ENCODE assay signal across 23 cellular contexts in genomic region chr3:17865626-17866025, GRCh38.
"Had no signal": no experiment of that assay in that cellular context is flagged by ENCODE, and none has a peak within 500 bp of the region (broad histone marks: within the 10 kb centered on the region; RNA-seq: fewer than 3 reads in every experiment).

No MANE protein-coding gene starts in this region.

- H3K4me3 ChIP-seq: coronary artery, dorsolateral prefrontal cortex, esophagus squamous epithelium, gastrocnemius medialis, heart right ventricle, left lung, lower lobe of right lung, mucosa of descending colon had no signal

- H3K4me1 Mint-ChIP-seq: mesothelial cell of epicardium, naive B cell had no signal

- H3K4me1 ChIP-seq: esophagus squamous epithelium, gastrocnemius medialis, heart right ventricle, left lung, lower lobe of right lung had no signal

- H3K9me3 ChIP-seq: esophagus squamous epithelium, gastrocnemius medialis, heart right ventricle, left lung, lower lobe of right lung, mucosa of descending colon had no signal

- H3K27ac Mint-ChIP-seq: mesothelial cell of epicardium, naive B cell had no signal

- ATAC-seq: esophagus mucosa, gastrocnemius medialis, heart right ventricle, left colon, left lung, left ventricle myocardium superior, lower lobe of right lung, mucosa of descending colon had no signal

- H3K36me3 ChIP-seq: esophagus squamous epithelium, gastrocnemius medialis, heart right ventricle, left lung, lower lobe of right lung had no signal

- H3K27ac ChIP-seq: coronary artery, dorsolateral prefrontal cortex, esophagus squamous epithelium, gastrocnemius medialis, heart right ventricle, left lung, lower lobe of right lung had no signal

- DNase-seq: dermis blood vessel endothelial cell; dorsolateral prefrontal cortex; effector CD4-positive, alpha-beta T cell; effector memory CD4-positive, alpha-beta T cell; erythroblast; esophagus squamous epithelium; foreskin fibroblast; foreskin melanocyte; gastrocnemius medialis; glutamatergic neuron; head of caudate nucleus; heart right ventricle; hippocampal formation; left colon; left lung; left ventricle myocardium superior; lower lobe of right lung; mesenchymal stem cell; mucosa of descending colon; naive B cell had no signal

- H3K4me3 Mint-ChIP-seq: mesothelial cell of epicardium, naive B cell had no signal

- H3K27me3 ChIP-seq: esophagus squamous epithelium, gastrocnemius medialis, left lung had no signal
